ENCODE assay signal across 23 cellular contexts in the genomic region with DNA sequence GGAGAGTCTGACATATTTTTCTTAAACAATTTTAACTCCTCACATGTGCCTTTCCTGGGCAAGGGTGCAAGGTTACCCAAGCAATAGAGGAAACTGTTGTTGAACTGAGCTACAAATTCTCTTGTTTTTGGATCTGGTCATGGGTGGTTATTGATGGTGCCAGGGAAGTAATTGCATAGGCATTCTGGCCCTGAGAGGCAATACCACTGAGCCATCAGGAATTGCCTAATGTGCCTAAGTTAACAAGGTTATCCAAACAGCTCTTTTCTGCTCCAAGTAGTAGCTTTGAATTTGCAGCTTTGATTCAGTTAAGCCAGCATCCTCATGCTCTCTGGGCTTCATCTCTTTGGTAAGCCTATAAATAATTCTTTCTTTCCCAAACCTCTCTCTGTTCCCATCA.
DNase-seq lines count a peak whose midpoint lies in the region; ATAC-seq and TF ChIP-seq lines count a peak whose summit lies in the region.
"Had no signal": no experiment of that assay in that cellular context is flagged by ENCODE, and none has a peak within 500 bp of the region (broad histone marks: within the 10 kb centered on the region; RNA-seq: fewer than 3 reads in every experiment).

No MANE protein-coding gene starts in this region.

- no peaks in the 10 kb centered on the region for H3K36me3 ChIP-seq in MG63
- no peaks in the 10 kb centered on the region for H3K36me3 ChIP-seq in right lobe of liver
- H3K36me3 ChIP-seq: BE2C, BLaER1 had no signal

- TF ChIP-seq POLR2A in right lobe of liver (IDR thresholded peaks at IDR 0.05) (no peak), lower leg skin (IDR thresholded peaks at IDR 0.05) (no peak)

- no peaks in the 10 kb centered on the region for H3K27me3 ChIP-seq in HL-60 (ENCODE audit: insufficient read depth, poor library complexity, severe bottlenecking)
- no peaks in the 10 kb centered on the region for H3K27me3 ChIP-seq in MG63
- H3K27me3 ChIP-seq in right lobe of liver = no peaks in the 10 kb centered on the region
- H3K27me3 ChIP-seq: BE2C, BLaER1 had no signal

- intact Hi-C loops in right lobe of liver (cut with DNase I) = no loop called here
- intact Hi-C loops in lower leg skin (cut with DNase I; ENCODE audit: low total_unique reads) = no loop called here

- H3K4me3 ChIP-seq in HL-60 (replicated peaks; ENCODE audit: insufficient read depth, low read length) (no peak overlapping the region), MG63 (no peak overlapping the region), right lobe of liver (no peak overlapping the region), lower leg skin (ENCODE audit: low read depth, poor library complexity, severe bottlenecking) (no peak overlapping the region)
- H3K4me3 ChIP-seq: BLaER1 had no signal

- TF ChIP-seq CTCF in HL-60 (IDR thresholded peaks at IDR 0.05; ENCODE audit: insufficient read depth, low read length) = no peak
- no peak for TF ChIP-seq CTCF in right lobe of liver (IDR thresholded peaks at IDR 0.05)
- no peak for TF ChIP-seq CTCF in lower leg skin (IDR thresholded peaks at IDR 0.05)

- H3K27ac ChIP-seq in HL-60 (replicated peaks) = 0 out of 2 replicates have a peak overlapping the region, but pooled peaks have one; percentile 6
- H3K27ac ChIP-seq in right lobe of liver = peak overlapping the region in 1 of 3 donors; percentile 62
- H3K27ac ChIP-seq: BLaER1 had no signal

- H3K9me3 ChIP-seq in MG63 = peaks cover 2% of the 10 kb centered on the region; the same call in 1 of the 2 replicates
- H3K9me3 ChIP-seq in right lobe of liver = no peaks in the 10 kb centered on the region
- H3K9me3 ChIP-seq: BE2C had no signal

- peaks cover 0 to 23% (median 9%) of the 10 kb centered on the region in 4 donors for H3K4me1 ChIP-seq in right lobe of liver
- H3K4me1 ChIP-seq: BE2C had no signal

- peak; percentile 87 to 92 (median 88) for ATAC-seq in right lobe of liver

- DNase-seq in HL-60 (ENCODE audit: low read depth in 1 of 2, low spot score in 1 of 2) = no peak
- peak; percentile 21 for DNase-seq in MG63
- DNase-seq in fibroblast of gingiva (ENCODE audit: low read depth) = peak; percentile 1
- DNase-seq in right lobe of liver = peak in 1 of 3 donors; percentile 57
- no peak for DNase-seq in NCI-H2196 (lab: John Stamatoyannopoulos, UW; ENCODE audit: unreplicated experiment)
- no peak for DNase-seq in KG1 (lab: John Stamatoyannopoulos, UW)
- no peak for DNase-seq in lower leg skin (ENCODE audit: low spot score in 2 of 2)
- DNase-seq in GM03348 (ENCODE audit: low spot score) = no peak
- DNase-seq: 8988T; ACHN; BE2C; C1 segment of cervical spinal cord; CD4-positive, alpha-beta memory T cell; CD4-positive, CD25-positive, alpha-beta regulatory T cell; CD8-positive, alpha-beta memory T cell; COR-L47; DMS 273 treated with DMSO at 0.1 percent for 48 hours; DMS153; DMS79; DND-41; EL; GDM1 had no signal

Comparison
In these comparisons a context has a peak if more than half of its experiments do, and no peak if none do; other contexts are left out.
1. DNase-seq: peak in MG63 (single experiment) and fibroblast of gingiva (single experiment); none in HL-60 (0 of 2), NCI-H2196 (single experiment), KG1 (single experiment), lower leg skin (0 of 2) and GM03348 (single experiment).